ENCODE assay signal across 5 cellular contexts in genomic region chr2:156834431-156834830, GRCh38.
"Had no signal": no experiment of that assay in that cellular context is flagged by ENCODE, and none has a peak within 500 bp of the region (broad histone marks: within the 10 kb centered on the region; RNA-seq: fewer than 3 reads in every experiment).

No MANE protein-coding gene starts in this region.

- H3K27ac ChIP-seq: HL-60 had no signal

- ATAC-seq: HepG2, K562 had no signal

- DNase-seq: KBM-7, KG1 had no signal

- H3K4me3 ChIP-seq: K562 had no signal
